10 cellular contexts compared by ENCODE assay signal in genomic region chr15:74653426-74654082, GRCh38. TPM values are rescaled to one million over a fixed set of nuclear protein-coding genes. Genes with fewer than 3 reads are reported as not detected.
DNase-seq lines count a peak whose midpoint lies in the region; TF ChIP-seq lines count a peak whose summit lies in the region.
"Had no signal": no experiment of that assay in that cellular context is flagged by ENCODE, and none has a peak within 500 bp of the region (broad histone marks: within the 10 kb centered on the region; RNA-seq: fewer than 3 reads in every experiment).

No MANE protein-coding gene starts in this region.

- peaks cover 15% of the 10 kb centered on the region for H3K4me1 Mint-ChIP-seq in mesothelial cell of epicardium
- H3K4me1 Mint-ChIP-seq: nephron progenitor cell had no signal

- in situ Hi-C loops in GM13976 (cut with MboI; ENCODE audit: low sequenced_read_pairs, unreplicated experiment): no loop called here

- CTCF ChIA-PET in BJ (lab: Yijun Ruan, JAX): interaction anchor here (1.3 to 5.3 kb wide), 4 partner anchors 10 to 115 kb away, joined by 3 to 21 read pairs (median 7); no protein-coding TSS in a partner anchor

- peaks cover 40% of the 10 kb centered on the region for H3K4me1 ChIP-seq in KMS-11 (ENCODE audit: low read depth, poor library complexity, severe bottlenecking)

- POLR2A ChIA-PET in BJ (lab: Charles Lee): no interaction called here

- H3K79me2 ChIP-seq in KMS-11 (ENCODE audit: insufficient read depth, low read depth): 0 out of 2 replicates have a peak, but pooled peaks cover 4% of the 10 kb centered on the region

- TF ChIP-seq CTCF in BJ (IDR thresholded peaks at IDR 0.05; ENCODE audit: insufficient read depth, low read depth, low read length) (no peak), KMS-11 (conservative IDR thresholded peaks at IDR 0.05; ENCODE audit: low read depth, low read length) (no peak), mesothelial cell of epicardium (IDR thresholded peaks at IDR 0.05; ENCODE audit: unreplicated experiment) (no peak), GM13976 (IDR thresholded peaks at IDR 0.05; ENCODE audit: borderline replicate concordance, control extremely low read depth, extremely low read depth, insufficient read depth, missing control alignments) (no peak)

- peaks cover 13% of the 10 kb centered on the region for H3K36me3 Mint-ChIP-seq in mesothelial cell of epicardium

- H3K4me2 ChIP-seq in KMS-11: peak overlapping the region; percentile 25; the same call in 1 of the 2 replicates

- no peaks in the 10 kb centered on the region for H3K27me3 ChIP-seq in BJ (ENCODE audit: control insufficient read depth, insufficient read depth, low read length)
- no peaks in the 10 kb centered on the region for H3K27me3 ChIP-seq in KMS-11 (ENCODE audit: insufficient read depth, low read depth)

- H3K27ac Mint-ChIP-seq in mesothelial cell of epicardium: peak overlapping the region; percentile 87
- H3K27ac Mint-ChIP-seq: nephron progenitor cell had no signal

- H3K36me3 ChIP-seq in BJ (ENCODE audit: control insufficient read depth, insufficient read depth, low read length) (0 out of 2 replicates have a peak, but pooled peaks cover under 1% of the 10 kb centered on the region), KMS-11 (ENCODE audit: insufficient read depth) (no peaks in the 10 kb centered on the region)

- H3K4me3 ChIP-seq in BJ (ENCODE audit: low read depth, low read length) (no peak overlapping the region), KMS-11 (IDR thresholded peaks at IDR 0.05; ENCODE audit: insufficient read depth, low read depth, low read length) (no peak overlapping the region)

- H3K9me3 Mint-ChIP-seq in mesothelial cell of epicardium: no peaks in the 10 kb centered on the region
- H3K9me3 Mint-ChIP-seq: nephron progenitor cell had no signal

- H3K4me3 Mint-ChIP-seq in mesothelial cell of epicardium: no peak overlapping the region
- H3K4me3 Mint-ChIP-seq: nephron progenitor cell had no signal

- peak overlapping the region; percentile 69 for H3K27ac ChIP-seq in KMS-11

- H4K20me1 ChIP-seq in KMS-11 (ENCODE audit: insufficient read depth): no peaks in the 10 kb centered on the region

- no peaks in the 10 kb centered on the region for H3K27me3 Mint-ChIP-seq in mesothelial cell of epicardium (ENCODE audit: low read depth)

- no peak overlapping the region for H2AFZ ChIP-seq in KMS-11 (ENCODE audit: low read depth)

- no peak overlapping the region for H3K9ac ChIP-seq in KMS-11

- DNase-seq in BJ (ENCODE audit: low read depth) (peak; percentile 63), dermis blood vessel endothelial cell (peak; percentile 75), mesothelial cell of epicardium (ENCODE audit: low spot score in 2 of 2, unreplicated experiment in 2 of 2) (no peak), GM13976 (ENCODE audit: low spot score) (no peak), NCI-H1417 treated with DMSO at 0.1 percent for 48 hours (lab: John Stamatoyannopoulos, UW) (no peak), GF-D8 (lab: John Stamatoyannopoulos, UW) (no peak)
- no peak for DNase-seq in activated CD4-positive, alpha-beta T cell treated with anti-CD3 and anti-CD28 coated beads, Interleukin-2, amount 50 U/mL, for 1 hour
- DNase-seq: NCI-H1105, nephron progenitor cell had no signal

RNA-seq across cellular contexts. Expression of gene CLK3, which starts 37.9 kb away (rescaled TPM):
- 45.2 and 58.3 TPM in 2 replicates for polyA plus RNA-seq in BJ (2011; rRNA removed)
- 70.9 and 140 TPM in 2 replicates for polyA minus RNA-seq in BJ (2011; rRNA and poly(A)+ RNA removed)
- total RNA-seq in dermis blood vessel endothelial cell: 68.3 and 81.5 TPM in 2 replicates
- 80.1 to 83.0 TPM (median 80.9 TPM) in 3 replicates for total RNA-seq in mesothelial cell of epicardium

RNA-seq across cellular contexts. Expression of gene EDC3, which starts 42.3 kb away (rescaled TPM):
- polyA plus RNA-seq in BJ (2011; rRNA removed): 37.2 and 44.2 TPM in 2 replicates
- polyA minus RNA-seq in BJ (2011; rRNA and poly(A)+ RNA removed): 34.5 and 45.2 TPM in 2 replicates
- total RNA-seq in dermis blood vessel endothelial cell (21.4 and 31.4 TPM in 2 replicates), mesothelial cell of epicardium (69.5 to 74.8 TPM (median 70.0 TPM) in 3 replicates)

Comparison
In these comparisons a context has a peak if more than half of its experiments do, and no peak if none do; other contexts are left out.
1. DNase-seq: peak in BJ (single experiment) and dermis blood vessel endothelial cell (single experiment); none in mesothelial cell of epicardium (0 of 2), GM13976 (single experiment), activated CD4-positive, alpha-beta T cell treated with anti-CD3 and anti-CD28 coated beads, Interleukin-2, amount 50 U/mL, for 1 hour (single experiment), NCI-H1417 treated with DMSO at 0.1 percent for 48 hours (single experiment) and GF-D8 (single experiment).